In the genomic region with DNA sequence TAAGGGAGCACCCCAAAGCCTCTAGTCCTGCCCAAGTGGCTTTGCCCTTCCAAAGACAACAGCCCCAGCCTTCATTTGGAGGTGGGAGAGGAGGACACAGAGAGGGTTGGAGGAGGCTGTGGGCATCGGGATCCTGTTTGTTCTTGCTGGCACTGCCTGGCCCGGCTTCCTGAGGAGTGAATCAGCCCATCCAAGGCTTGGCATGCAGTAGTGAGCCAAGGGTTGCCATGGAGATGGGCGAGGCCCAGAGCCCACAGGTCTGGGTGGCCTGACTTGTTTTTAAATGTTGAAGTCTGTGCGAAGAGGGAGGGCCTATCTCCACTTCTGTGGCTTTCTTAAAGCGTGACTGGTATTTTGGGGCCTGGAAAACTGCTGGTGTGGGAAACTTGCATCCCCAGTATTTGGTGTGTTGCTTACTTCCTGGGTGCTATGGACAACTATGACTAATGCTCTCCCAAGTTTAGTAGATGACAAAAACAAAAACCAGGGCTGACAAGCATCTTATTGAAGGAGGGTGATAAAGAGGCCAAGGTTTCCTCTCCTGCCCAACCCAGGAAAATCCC, we compare ENCODE assay signal across 9 cellular contexts. TPM values are rescaled to one million over a fixed set of nuclear protein-coding genes. Genes with fewer than 3 reads are reported as not detected.
DNase-seq lines count a peak whose midpoint lies in the region; ATAC-seq, FAIRE-seq and TF ChIP-seq lines count a peak whose summit lies in the region.
"Had no signal": no experiment of that assay in that cellular context is flagged by ENCODE, and none has a peak within 500 bp of the region (broad histone marks: within the 10 kb centered on the region; RNA-seq: fewer than 3 reads in every experiment).

No MANE protein-coding gene starts in this region.

- H2BK15ac ChIP-seq in mesendoderm (replicated peaks; ENCODE audit: low read depth): no peak overlapping the region

- H3K79me1 ChIP-seq in mesendoderm (ENCODE audit: low read length): peaks cover 28% of the 10 kb centered on the region

- H4K5ac ChIP-seq in mesendoderm (ENCODE audit: low read length): no peak overlapping the region

- peak overlapping the region; percentile 85 for H3K23ac ChIP-seq in mesendoderm (ENCODE audit: low read length)

- no peak for ATAC-seq in HG03520 (IDR thresholded peaks at IDR 0.05; ENCODE audit: unreplicated experiment)
- ATAC-seq in GM18511 (IDR thresholded peaks at IDR 0.05; ENCODE audit: unreplicated experiment): no peak

- intact Hi-C loops in colonic mucosa (cut with DNase I): no loop called here

- H3K36me3 ChIP-seq in colonic mucosa: no peaks in the 10 kb centered on the region
- no peaks in the 10 kb centered on the region for H3K36me3 ChIP-seq in mesendoderm (ENCODE audit: control insufficient read depth, insufficient read depth, low read length)

- H3K79me2 ChIP-seq in mesendoderm (ENCODE audit: control insufficient read depth, insufficient read depth, low read length): peaks cover 33% of the 10 kb centered on the region

- H2AK5ac ChIP-seq in mesendoderm (ENCODE audit: low read length): peak overlapping the region; percentile 80

- H3K4me3 ChIP-seq in AG09309 (ENCODE audit: control insufficient read depth, low read depth, low read length) (no peak overlapping the region), colonic mucosa (no peak overlapping the region), mesendoderm (ENCODE audit: low read length) (no peak overlapping the region)

- peak; percentile 95 for FAIRE-seq in urothelium cell line (lab: Jason Lieb, UNC)
- FAIRE-seq: GM18507 had no signal

- H3K27ac ChIP-seq in colonic mucosa (peak overlapping the region; percentile 58), mesendoderm (ENCODE audit: low read depth, low read length) (peak overlapping the region; percentile 88)

- no peak overlapping the region for H4K8ac ChIP-seq in mesendoderm (ENCODE audit: low read depth, low read length)

- H3K27me3 ChIP-seq in colonic mucosa: no peaks in the 10 kb centered on the region
- H3K27me3 ChIP-seq in mesendoderm (ENCODE audit: insufficient read depth, low read length, poor library complexity): no peaks in the 10 kb centered on the region

- peak; percentile 86 for DNase-seq in AG09309 (ENCODE audit: low read depth)
- peak; percentile 45 for DNase-seq in NCI-H1105 treated with DMSO at 0.1 percent for 48 hours (lab: John Stamatoyannopoulos, UW)
- DNase-seq in colonic mucosa: peak; percentile 90
- DNase-seq in mesendoderm: peak; percentile 88
- DNase-seq in urothelium cell line (ENCODE audit: low spot score): peak; percentile 100
- no peak for DNase-seq in effector CD4-positive, alpha-beta T cell

- no peak for TF ChIP-seq CTCF in AG09309 (IDR thresholded peaks at IDR 0.05; ENCODE audit: control insufficient read depth, insufficient read depth, low read depth, low read length, missing control alignments)
- no peak for TF ChIP-seq CTCF in colonic mucosa (IDR thresholded peaks at IDR 0.05)

- H3K56ac ChIP-seq in mesendoderm (ENCODE audit: low read length): peak overlapping the region; percentile 68

- H3K9me3 ChIP-seq in colonic mucosa: no peaks in the 10 kb centered on the region

- H2BK120ac ChIP-seq in mesendoderm (ENCODE audit: low read depth, low read length): no peak overlapping the region

- H3K18ac ChIP-seq in mesendoderm (ENCODE audit: low read length): peak overlapping the region; percentile 44

- H3K9ac ChIP-seq in colonic mucosa (ENCODE audit: low read depth in 2 of 2, low read length in 2 of 2) (peak overlapping the region in 1 of 2 donors; percentile 93), mesendoderm (ENCODE audit: low read length) (peak overlapping the region; percentile 45)

- WGBS in mesendoderm (ENCODE audit: extremely low coverage, insufficient coverage, low lambda C conversion rate): no CpG with 5 or more reads among the region's 5 CpGs

- H3K4me2 ChIP-seq in mesendoderm (ENCODE audit: low read length): no peak overlapping the region

- H3K4me1 ChIP-seq in colonic mucosa (peaks cover 31% of the 10 kb centered on the region), mesendoderm (ENCODE audit: control insufficient read depth, low read depth, low read length) (peaks cover 28% of the 10 kb centered on the region)

- peak overlapping the region; percentile 69 for H2BK5ac ChIP-seq in mesendoderm (ENCODE audit: low read length)

- H3K4ac ChIP-seq in mesendoderm (ENCODE audit: low read depth, low read length): peak overlapping the region; percentile 5

RNA-seq across cellular contexts. Expression of a gene that starts 15.8 kb away (rescaled TPM):
- total RNA-seq in colonic mucosa: 100 to 1,000 TPM; 589 to 665 TPM
- polyA plus RNA-seq in mesendoderm (2013, experiment 1 of 2): 228 TPM
- 229 TPM for polyA plus RNA-seq in mesendoderm (2013, experiment 2 of 2)
